Comparison of ENCODE assay signal across 36 cellular contexts in the genomic region with DNA sequence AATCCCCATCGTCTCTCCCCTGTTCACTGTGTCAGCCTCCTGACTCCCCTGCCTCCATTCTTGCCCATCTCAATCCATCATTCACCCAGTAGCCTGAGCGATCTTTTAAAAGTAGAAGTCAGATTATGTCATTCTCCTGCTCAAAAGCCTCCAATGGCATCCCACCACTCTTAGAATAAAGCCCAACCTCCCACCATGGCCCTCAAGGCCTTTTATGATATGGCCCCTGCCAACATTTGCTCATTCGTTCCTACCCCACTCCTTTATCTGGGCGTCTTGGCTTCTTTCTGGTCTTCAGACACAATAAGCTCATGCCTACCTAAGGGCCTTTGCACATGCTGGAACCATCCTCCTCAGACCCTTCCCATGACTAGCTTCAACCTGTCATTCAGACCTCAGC. TPM values are rescaled to one million over a fixed set of nuclear protein-coding genes. Genes with fewer than 3 reads are reported as not detected.
"Had no signal": no experiment of that assay in that cellular context is flagged by ENCODE, and none has a peak within 500 bp of the region (broad histone marks: within the 10 kb centered on the region; RNA-seq: fewer than 3 reads in every experiment).

No MANE protein-coding gene starts in this region.

- DNase-seq: Karpas-422, Kasumi-1, MG63, MM.1S, MV-4-11, NCI-H1048, NCI-H1092, NCI-H1092 treated with DMSO at 0.1 percent for 48 hours, NCI-H1105, NCI-H1105 treated with DMSO at 0.1 percent for 48 hours, NCI-H1417, NCI-H1417 treated with DMSO at 0.1 percent for 48 hours, NCI-H1436, NCI-H1436 treated with DMSO at 0.1 percent for 48 hours, NCI-H146, NCI-H1694 treated with DMSO at 0.1 percent for 48 hours, NCI-H187, NCI-H187 treated with DMSO at 0.1 percent for 48 hours, NCI-H1930, NCI-H2029, NCI-H2029 treated with DMSO at 0.1 percent for 48 hours, NCI-H2081, NCI-H2081 treated with DMSO at 0.1 percent for 48 hours, NCI-H2107, NCI-H2171, NCI-H2171 treated with DMSO at 0.1 percent for 48 hours, NCI-H2227 treated with DMSO at 0.1 percent for 48 hours, NCI-H226, NCI-H345, NCI-H446, NCI-H446 treated with DMSO at 0.1 percent for 48 hours, NCI-H510A, NCI-H510A treated with DMSO at 0.1 percent for 48 hours had no signal

- H3K9me3 ChIP-seq: MG63 had no signal

- H3K36me3 ChIP-seq: MG63 had no signal

- H3K4me3 ChIP-seq: MG63 had no signal

RNA-seq across cellular contexts. Expression of a gene that starts 35.5 kb away (rescaled TPM):
- total RNA-seq: LHCN-M2, MCF 10A, NCI-H460 had no signal
